In genomic region chr1:183537405-183537804, GRCh38 we compare ENCODE assay signal across 24 cellular contexts. TPM values are rescaled to one million over a fixed set of nuclear protein-coding genes. Genes with fewer than 3 reads are reported as not detected.
DNase-seq lines count a peak whose midpoint lies in the region; ATAC-seq and TF ChIP-seq lines count a peak whose summit lies in the region.
"Had no signal": no experiment of that assay in that cellular context is flagged by ENCODE, and none has a peak within 500 bp of the region (broad histone marks: within the 10 kb centered on the region; RNA-seq: fewer than 3 reads in every experiment).

No MANE protein-coding gene starts in this region.

- H3K4me1 Mint-ChIP-seq in activated CD4-positive, alpha-beta T cell treated with anti-CD3 and anti-CD28 coated beads for 36 hours: peaks cover 4% of the 10 kb centered on the region
- H3K4me1 Mint-ChIP-seq in activated naive CD4-positive, alpha-beta T cell treated with anti-CD3 and anti-CD28 coated beads, Interleukin-2, amount 10 ng/mL, durations not matched to agents 7 days and 5 days: peaks cover 6% of the 10 kb centered on the region
- H3K4me1 Mint-ChIP-seq in memory B cell: no peaks in the 10 kb centered on the region

- CTCF ChIA-PET in activated CD4-positive, alpha-beta T cell treated with anti-CD3 and anti-CD28 coated beads for 36 hours (lab: Charles Lee): no interaction called here
- CTCF ChIA-PET in activated naive CD4-positive, alpha-beta T cell treated with anti-CD3 and anti-CD28 coated beads, Interleukin-2, amount 10 ng/mL, durations not matched to agents 7 days and 5 days (lab: Charles Lee): no interaction called here

- H3K27me3 Mint-ChIP-seq in activated CD4-positive, alpha-beta T cell treated with anti-CD3 and anti-CD28 coated beads for 36 hours: no peaks in the 10 kb centered on the region
- no peaks in the 10 kb centered on the region for H3K27me3 Mint-ChIP-seq in activated naive CD4-positive, alpha-beta T cell treated with anti-CD3 and anti-CD28 coated beads, Interleukin-2, amount 10 ng/mL, durations not matched to agents 7 days and 5 days
- no peaks in the 10 kb centered on the region for H3K27me3 Mint-ChIP-seq in memory B cell

- peaks cover 96% of the 10 kb centered on the region for H3K36me3 ChIP-seq in RWPE2 (ENCODE audit: low read depth)

- POLR2A ChIA-PET in activated CD4-positive, alpha-beta T cell treated with anti-CD3 and anti-CD28 coated beads for 36 hours (lab: Charles Lee): no interaction called here

- peaks cover 7% of the 10 kb centered on the region for H3K4me1 ChIP-seq in RWPE2 (ENCODE audit: insufficient read depth, poor library complexity, severe bottlenecking)

- ATAC-seq in activated CD4-positive, alpha-beta T cell treated with anti-CD3 and anti-CD28 coated beads for 36 hours: peak; percentile 47
- peak in 1 of 2 donors; percentile 7 for ATAC-seq in activated naive CD4-positive, alpha-beta T cell treated with anti-CD3 and anti-CD28 coated beads, Interleukin-2, amount 50 U/mL, for 72 hours
- ATAC-seq in RWPE2 (ENCODE audit: low read depth) (peak; percentile 31; the same call in 1 of the 3 replicates), memory B cell (ENCODE audit: low read depth) (no peak), GM21528 (IDR thresholded peaks at IDR 0.05; ENCODE audit: low FRiP score, unreplicated experiment) (no peak)
- ATAC-seq: Panc1 had no signal

- H3K4me3 Mint-ChIP-seq in activated CD4-positive, alpha-beta T cell treated with anti-CD3 and anti-CD28 coated beads for 36 hours: no peak overlapping the region
- no peak overlapping the region for H3K4me3 Mint-ChIP-seq in activated naive CD4-positive, alpha-beta T cell treated with anti-CD3 and anti-CD28 coated beads, Interleukin-2, amount 10 ng/mL, durations not matched to agents 7 days and 5 days
- H3K4me3 Mint-ChIP-seq in memory B cell: no peak overlapping the region

- no peak for DNase-seq in activated CD4-positive, alpha-beta T cell treated with anti-CD3 and anti-CD28 coated beads for 36 hours
- no peak for DNase-seq in activated CD4-positive, alpha-beta T cell treated with anti-CD3 and anti-CD28 coated beads for 1 hour
- no peak for DNase-seq in activated naive CD4-positive, alpha-beta T cell treated with anti-CD3 and anti-CD28 coated beads, Interleukin-2, amount 50 U/mL, for 72 hours (ENCODE audit: low spot score in 2 of 2)
- no peak for DNase-seq in activated naive CD4-positive, alpha-beta T cell treated with anti-CD3 and anti-CD28 coated beads, Interleukin-2, amount 10 ng/mL, durations not matched to agents 7 days and 5 days
- DNase-seq in RWPE2 (ENCODE audit: low spot score) (no peak), memory B cell (ENCODE audit: low spot score in 2 of 2) (no peak), foreskin melanocyte (no peak)
- DNase-seq: GOT3, NCI-H1048, NCI-H1417, NCI-H1694, NCI-H2081, NCI-H2171, NCI-H226, NCI-H510A, NCI-H69, SIG-M5 had no signal

- H3K27ac ChIP-seq in RWPE2 (ENCODE audit: poor library complexity, severe bottlenecking): peak overlapping the region; percentile 22
- H3K27ac ChIP-seq: 22Rv1, HL-60, SK-N-MC had no signal

- peaks cover 53% of the 10 kb centered on the region for H3K36me3 Mint-ChIP-seq in activated CD4-positive, alpha-beta T cell treated with anti-CD3 and anti-CD28 coated beads for 36 hours (ENCODE audit: low read depth)
- H3K36me3 Mint-ChIP-seq in activated naive CD4-positive, alpha-beta T cell treated with anti-CD3 and anti-CD28 coated beads, Interleukin-2, amount 50 U/mL, for 72 hours: peaks cover 0 to 9% of the 10 kb centered on the region in 2 donors
- peaks cover 60% of the 10 kb centered on the region for H3K36me3 Mint-ChIP-seq in activated naive CD4-positive, alpha-beta T cell treated with anti-CD3 and anti-CD28 coated beads, Interleukin-2, amount 10 ng/mL, durations not matched to agents 7 days and 5 days
- peaks cover 42% of the 10 kb centered on the region for H3K36me3 Mint-ChIP-seq in memory B cell

- intact Hi-C loops in activated CD4-positive, alpha-beta T cell treated with anti-CD3 and anti-CD28 coated beads for 36 hours (cut with DNase I, micrococcal nuclease): no loop called here

- H3K9me3 Mint-ChIP-seq in activated CD4-positive, alpha-beta T cell treated with anti-CD3 and anti-CD28 coated beads for 36 hours (ENCODE audit: low read depth): no peaks in the 10 kb centered on the region
- H3K9me3 Mint-ChIP-seq in activated naive CD4-positive, alpha-beta T cell treated with anti-CD3 and anti-CD28 coated beads, Interleukin-2, amount 50 U/mL, for 72 hours: no peaks in the 10 kb centered on the region
- no peaks in the 10 kb centered on the region for H3K9me3 Mint-ChIP-seq in activated naive CD4-positive, alpha-beta T cell treated with anti-CD3 and anti-CD28 coated beads, Interleukin-2, amount 10 ng/mL, durations not matched to agents 7 days and 5 days
- no peaks in the 10 kb centered on the region for H3K9me3 Mint-ChIP-seq in memory B cell

- H3K27me3 ChIP-seq in RWPE2 (ENCODE audit: insufficient read depth, poor library complexity, severe bottlenecking): no peaks in the 10 kb centered on the region

- H3K4me3 ChIP-seq in RWPE2 (ENCODE audit: severe bottlenecking): no peak overlapping the region
- H3K4me3 ChIP-seq: HAP-1, SK-N-MC had no signal

- H3K9me3 ChIP-seq in RWPE2 (ENCODE audit: severe bottlenecking): no peaks in the 10 kb centered on the region
- H3K9me3 ChIP-seq: HAP-1 had no signal

- H3K27ac Mint-ChIP-seq in activated CD4-positive, alpha-beta T cell treated with anti-CD3 and anti-CD28 coated beads for 36 hours: peak overlapping the region; percentile 80
- peak overlapping the region; percentile 27 to 79 for H3K27ac Mint-ChIP-seq in activated naive CD4-positive, alpha-beta T cell treated with anti-CD3 and anti-CD28 coated beads, Interleukin-2, amount 50 U/mL, for 72 hours
- no peak overlapping the region for H3K27ac Mint-ChIP-seq in activated naive CD4-positive, alpha-beta T cell treated with anti-CD3 and anti-CD28 coated beads, Interleukin-2, amount 10 ng/mL, durations not matched to agents 7 days and 5 days
- H3K27ac Mint-ChIP-seq in memory B cell: peak overlapping the region; percentile 11

- no peak for TF ChIP-seq CTCF in RWPE2 (IDR thresholded peaks at IDR 0.05; ENCODE audit: poor library complexity, severe bottlenecking)

RNA-seq across cellular contexts. Expression of gene NCF2, which starts 52.9 kb away (rescaled TPM):
- 1 to 10 TPM; 8.7 to 9.0 TPM for total RNA-seq in activated CD4-positive, alpha-beta T cell treated with anti-CD3 and anti-CD28 coated beads for 36 hours
- 1 to 10 TPM; 4.3 to 9.1 TPM for total RNA-seq in activated naive CD4-positive, alpha-beta T cell treated with anti-CD3 and anti-CD28 coated beads, Interleukin-2, amount 50 U/mL, for 72 hours
- total RNA-seq: G401 had no signal

Comparison
In these comparisons a context has a peak if more than half of its experiments do, and no peak if none do; other contexts are left out.
1. ATAC-seq: peak in activated CD4-positive, alpha-beta T cell treated with anti-CD3 and anti-CD28 coated beads for 36 hours (single experiment) and RWPE2 (single experiment); none in memory B cell (single experiment) and GM21528 (single experiment).